Comparison of ENCODE assay signal across 8 cellular contexts in the genomic region with DNA sequence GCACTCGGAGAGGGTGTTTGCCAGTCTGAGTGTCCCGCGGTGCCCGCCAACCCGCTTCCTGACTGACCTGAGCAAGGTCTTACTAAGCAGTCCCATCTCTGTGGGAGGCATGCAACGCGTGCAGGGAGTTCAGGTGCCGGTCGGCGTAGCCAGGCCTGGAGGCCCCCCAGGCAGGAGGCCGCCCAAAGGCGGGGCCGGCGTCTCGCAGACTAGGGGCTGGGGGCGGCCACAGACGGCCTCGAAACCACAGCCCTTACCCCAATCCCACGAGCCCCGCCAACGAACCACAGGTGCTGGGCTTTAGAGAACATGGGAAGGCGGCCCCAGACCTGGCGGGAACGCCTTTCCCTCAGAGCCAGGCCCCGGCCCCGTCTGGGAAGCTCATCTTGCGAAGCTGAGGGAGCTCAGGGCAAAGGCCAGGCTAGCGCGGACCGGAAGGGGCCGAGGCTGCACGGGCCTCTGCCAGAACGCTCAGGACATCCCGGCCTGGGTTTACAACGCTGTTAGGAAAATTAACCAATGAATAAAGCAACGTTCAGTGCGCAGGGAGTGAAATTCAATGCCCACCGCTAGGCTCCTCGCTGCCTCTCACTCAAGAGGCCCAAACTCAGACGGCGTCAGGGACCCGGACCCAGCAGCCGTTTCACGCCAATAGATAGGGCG. TPM values are rescaled to one million over a fixed set of nuclear protein-coding genes. Genes with fewer than 3 reads are reported as not detected.
DNase-seq lines count a peak whose midpoint lies in the region; ATAC-seq and TF ChIP-seq lines count a peak whose summit lies in the region.

No MANE protein-coding gene starts in this region.

- ATAC-seq in GM18867 (IDR thresholded peaks at IDR 0.05; ENCODE audit: unreplicated experiment) = peak; percentile 27
- ATAC-seq in HG02852 (IDR thresholded peaks at IDR 0.05; ENCODE audit: unreplicated experiment) = peak; percentile 35
- peak; percentile 19 for ATAC-seq in PC-3

- POLR2A ChIA-PET in PC-3 (lab: Charles Lee; ENCODE audit: unreplicated experiment) = interaction anchor here (0.5 to 1.7 kb wide), 6 partner anchors 26 to 572 kb away, joined by 3 to 7 read pairs (median 5); a partner anchor contains a TSS

- H3F3A ChIP-seq in PC-3 (ENCODE audit: low read length, unreplicated experiment) = no peaks in the 10 kb centered on the region
- H3F3A ChIP-seq in smooth muscle cell (ENCODE audit: low read depth) = peaks cover 20% of the 10 kb centered on the region

- no peaks in the 10 kb centered on the region for H3K9me3 ChIP-seq in PC-3 (ENCODE audit: low read length)
- H3K9me3 ChIP-seq in iPS DF 6.9 (ENCODE audit: control insufficient read depth, insufficient read depth, low read length) = no peaks in the 10 kb centered on the region
- no peaks in the 10 kb centered on the region for H3K9me3 ChIP-seq in smooth muscle cell (replicated peaks; ENCODE audit: low read depth)

- peak overlapping the region; percentile 67 for H3K4me3 ChIP-seq in PC-3 (ENCODE audit: low read length)
- H3K4me3 ChIP-seq in iPS DF 6.9 (ENCODE audit: low read length) = peak overlapping the region; percentile 39; the same call in 1 of the 2 replicates
- H3K4me3 ChIP-seq in smooth muscle cell = peak overlapping the region; percentile 57

- intact Hi-C loops in PC-3 (cut with micrococcal nuclease) = no loop called here

- no peaks in the 10 kb centered on the region for H3K9me2 ChIP-seq in PC-3 (replicated peaks; ENCODE audit: low read length)

- H3K27ac ChIP-seq in PC-3 (ENCODE audit: low read length) = peak overlapping the region; percentile 95
- no peak overlapping the region for H3K27ac ChIP-seq in iPS DF 6.9 (ENCODE audit: low read length)
- peak overlapping the region; percentile 98 for H3K27ac ChIP-seq in smooth muscle cell (ENCODE audit: low read depth)

- TSS peak; percentile 63 for BruUV-seq in PC-3 (replicated peaks; lab: Mats Ljungman, UMichigan)

- peak overlapping the region; percentile 83 for H3K4me2 ChIP-seq in PC-3 (ENCODE audit: low read length)
- H3K4me2 ChIP-seq in smooth muscle cell = peak overlapping the region; percentile 83

- peak overlapping the region; percentile 57 for H2AFZ ChIP-seq in PC-3 (ENCODE audit: low read length)
- H2AFZ ChIP-seq in smooth muscle cell (ENCODE audit: low read depth) = peak overlapping the region; percentile 29

- CTCF ChIA-PET in PC-3 (lab: Charles Lee) = interaction anchor here (0.5 to 1.4 kb wide), 4 partner anchors 11 to 135 kb away, joined by 3 to 7 read pairs (median 5); a partner anchor contains a TSS

- peaks cover 55% of the 10 kb centered on the region for H3K4me1 ChIP-seq in PC-3 (ENCODE audit: insufficient read depth, low read length)
- peaks cover 3% of the 10 kb centered on the region; the same call in 1 of the 2 replicates for H3K4me1 ChIP-seq in iPS DF 6.9 (ENCODE audit: control insufficient read depth, insufficient read depth, low read length)
- H3K4me1 ChIP-seq in smooth muscle cell (ENCODE audit: low read depth) = peaks cover 23% of the 10 kb centered on the region

- no CpG with 5 or more reads among the region's 45 CpGs for WGBS in iPS DF 6.9 (ENCODE audit: insufficient coverage, insufficient read length)
- WGBS in smooth muscle cell (ENCODE audit: low lambda C conversion rate) = 1% methylated on average over 45 of the region's 45 CpGs

- DNase-seq in PC-3 (no peak), iPS DF 6.9 (ENCODE audit: low read depth, low spot score) (no peak), smooth muscle cell (lab: John Stamatoyannopoulos, UW; ENCODE audit: unreplicated experiment) (peak; percentile 63), cerebellar nuclear complex (lab: John Stamatoyannopoulos, UW) (no peak), NCI-H2107 (lab: John Stamatoyannopoulos, UW) (no peak)
- DNase-seq in activated naive CD8-positive, alpha-beta T cell treated with anti-CD3 and anti-CD28 coated beads, Interleukin-2, amount 50 U/mL, for 16 hours (ENCODE audit: low read depth, low spot score) = peak; percentile 20

- H3K9ac ChIP-seq in PC-3 (ENCODE audit: low read length) (peak overlapping the region; percentile 93), smooth muscle cell (ENCODE audit: low read depth) (peak overlapping the region; percentile 85)

- H3K36me3 ChIP-seq in PC-3 (ENCODE audit: low read depth, low read length) (peaks cover 2% of the 10 kb centered on the region; the same call in 1 of the 2 replicates), iPS DF 6.9 (ENCODE audit: control insufficient read depth, insufficient read depth, low read length) (peaks cover 3% of the 10 kb centered on the region; the same call in 1 of the 2 replicates), smooth muscle cell (ENCODE audit: low read depth) (no peaks in the 10 kb centered on the region)

- no peaks in the 10 kb centered on the region for H4K20me1 ChIP-seq in PC-3 (ENCODE audit: low read length)
- no peaks in the 10 kb centered on the region for H4K20me1 ChIP-seq in smooth muscle cell (ENCODE audit: low read depth)

- H3K79me2 ChIP-seq in PC-3 (ENCODE audit: low read length) = peaks cover 39% of the 10 kb centered on the region
- no peaks in the 10 kb centered on the region for H3K79me2 ChIP-seq in smooth muscle cell (ENCODE audit: low read depth)

- TF ChIP-seq CTCF in PC-3 (conservative IDR thresholded peaks at IDR 0.05; ENCODE audit: low read depth, low read length) (no peak), smooth muscle cell (IDR thresholded peaks at IDR 0.05; ENCODE audit: borderline replicate concordance, insufficient read depth, poor library complexity, severe bottlenecking) (no peak)

- H3K27me3 ChIP-seq in PC-3 (ENCODE audit: low read length) (no peaks in the 10 kb centered on the region), iPS DF 6.9 (ENCODE audit: control insufficient read depth, insufficient read depth, low read length) (no peaks in the 10 kb centered on the region), smooth muscle cell (ENCODE audit: low read depth) (no peaks in the 10 kb centered on the region)

RNA-seq across cellular contexts. Expression of a gene that starts 2.1 kb away (rescaled TPM):
- 59.3 and 65.7 TPM in 2 replicates for total RNA-seq in PC-3 (2014; rRNA removed)
- 14.3 and 14.4 TPM in 2 replicates for total RNA-seq in smooth muscle cell
- 30.9 and 31.3 TPM in 2 replicates for polyA plus RNA-seq in smooth muscle cell

RNA-seq across cellular contexts. Expression of a gene that starts 26.6 kb away (rescaled TPM):
- 9.7 and 16.8 TPM in 2 replicates for total RNA-seq in PC-3 (2014; rRNA removed)
- 7.9 and 15.1 TPM in 2 replicates for total RNA-seq in smooth muscle cell
- 8.0 and 8.2 TPM in 2 replicates for polyA plus RNA-seq in smooth muscle cell

RNA-seq across cellular contexts. Expression of a gene that starts 36.2 kb away (rescaled TPM):
- total RNA-seq in PC-3 (2014; rRNA removed) (22.6 and 25.2 TPM in 2 replicates), smooth muscle cell (11.6 and 21.2 TPM in 2 replicates)
- 3.4 and 5.9 TPM in 2 replicates for polyA plus RNA-seq in smooth muscle cell

RNA-seq across cellular contexts. Expression of a gene that starts 48.4 kb away (rescaled TPM):
- not detected in 2 replicates for total RNA-seq in PC-3 (2014; rRNA removed)
- total RNA-seq in smooth muscle cell = not detected in 2 replicates
- 0.09 TPM in 1 of 2 replicates, not detected in the other for polyA plus RNA-seq in smooth muscle cell

Comparison
In these comparisons a context has a peak if more than half of its experiments do, and no peak if none do; other contexts are left out.
1. DNase-seq: peak in activated naive CD8-positive, alpha-beta T cell treated with anti-CD3 and anti-CD28 coated beads, Interleukin-2, amount 50 U/mL, for 16 hours (single experiment) and smooth muscle cell (single experiment); none in PC-3 (single experiment), iPS DF 6.9 (single experiment), cerebellar nuclear complex (0 of 2) and NCI-H2107 (single experiment).
2. Peak in every context shown above with its lines, with median percentiles within 50 percentile points of each other: ATAC-seq and H3K4me3 ChIP-seq.